Comparison of ENCODE assay signal across 1 cellular context in genomic region chr10:64369885-64370773, GRCh38.
TF ChIP-seq lines count a peak whose summit lies in the region.

No MANE protein-coding gene starts in this region.

TF ChIP-seq in liver, 16 proteins besides CTCF, POLR2A, EP300 and RAD21 (continued from another document):
- TF ChIP-seq REST (IDR thresholded peaks at IDR 0.05) (peak; percentile 56), RXRA (IDR thresholded peaks at IDR 0.05) (peak; percentile 81 to 92), EGR1 (IDR thresholded peaks at IDR 0.05; ENCODE audit: low read depth in 2 of 2) (no peak), YY1 (IDR thresholded peaks at IDR 0.05) (peak; percentile 60), JUND (IDR thresholded peaks at IDR 0.05) (peak; percentile 62 to 68), FOXA1 (IDR thresholded peaks at IDR 0.05) (no peak)
